In the genomic region with DNA sequence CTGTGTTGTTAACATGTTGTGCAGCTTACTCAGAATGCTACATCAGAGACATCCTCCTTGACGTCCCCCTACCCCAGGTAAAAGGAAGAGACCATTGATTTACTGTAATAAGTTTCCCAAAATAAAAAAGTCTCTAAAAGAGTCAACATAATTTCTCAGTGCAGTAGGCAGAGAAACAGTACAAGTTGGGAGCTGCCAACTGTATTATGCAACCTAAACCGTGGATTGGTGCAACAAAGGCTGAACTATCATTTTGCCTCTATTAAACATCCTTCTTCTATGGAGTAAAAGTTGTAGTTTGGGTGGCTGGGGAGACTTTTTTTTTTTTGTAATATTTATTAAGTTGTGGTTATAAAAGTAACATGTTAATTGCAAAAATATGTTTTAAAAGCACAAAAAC, we compare ENCODE assay signal across 21 cellular contexts.
DNase-seq lines count a peak whose midpoint lies in the region; ATAC-seq and TF ChIP-seq lines count a peak whose summit lies in the region.
"Had no signal": no experiment of that assay in that cellular context is flagged by ENCODE, and none has a peak within 500 bp of the region (broad histone marks: within the 10 kb centered on the region; RNA-seq: fewer than 3 reads in every experiment).

No MANE protein-coding gene starts in this region.

- peak; percentile 70 to 86 for ATAC-seq in gastrocnemius medialis
- no peak for ATAC-seq in HG02973 (IDR thresholded peaks at IDR 0.05; ENCODE audit: unreplicated experiment)
- ATAC-seq: activated T-helper 17 cell treated with anti-CD3 and anti-CD28 coated beads, Interleukin-2, amount 50 U/mL, for 72 hours; effector memory CD8-positive, alpha-beta T cell; lower lobe of right lung; naive thymus-derived CD4-positive, alpha-beta T cell; T-helper 17 cell had no signal

- no peaks in the 10 kb centered on the region for H3K27me3 Mint-ChIP-seq in glutamatergic neuron (ENCODE audit: unreplicated experiment)
- H3K27me3 Mint-ChIP-seq: activated B cell treated with CpG ODN at 0.5 μM for 24 hours; activated T-helper 17 cell treated with anti-CD3 and anti-CD28 coated beads, Interleukin-2, amount 50 U/mL, for 72 hours; effector memory CD8-positive, alpha-beta T cell; naive thymus-derived CD4-positive, alpha-beta T cell; T-helper 17 cell had no signal

- H2AFZ ChIP-seq in Karpas-422 (ENCODE audit: low read length) = no peak overlapping the region

- H3K27ac ChIP-seq in Karpas-422 (ENCODE audit: low read length) = peak overlapping the region; percentile 33; the same call in 1 of the 2 replicates
- H3K27ac ChIP-seq in SK-N-MC = peak overlapping the region; percentile 5; the same call in 1 of the 2 replicates
- H3K27ac ChIP-seq in gastrocnemius medialis = peak overlapping the region in 3 of 4 donors; percentile 24 to 29 (median 24)
- H3K27ac ChIP-seq: adrenal gland, lower lobe of right lung, thyroid gland had no signal

- H3K4me3 ChIP-seq in Karpas-422 (ENCODE audit: low read length) = no peak overlapping the region
- no peak overlapping the region for H3K4me3 ChIP-seq in SK-N-MC
- H3K4me3 ChIP-seq in gastrocnemius medialis = no peak overlapping the region
- H3K4me3 ChIP-seq: adrenal gland, lower lobe of right lung, thyroid gland had no signal

- H3K79me2 ChIP-seq in Karpas-422 (ENCODE audit: low read length) = peaks cover 28% of the 10 kb centered on the region

- H3K36me3 ChIP-seq in Karpas-422 (ENCODE audit: insufficient read depth, low read length) = peaks cover 37% of the 10 kb centered on the region
- H3K36me3 ChIP-seq in SK-N-MC (ENCODE audit: insufficient read depth, low read length) = no peaks in the 10 kb centered on the region
- no peaks in the 10 kb centered on the region for H3K36me3 ChIP-seq in gastrocnemius medialis
- H3K36me3 ChIP-seq: adrenal gland, lower lobe of right lung, thyroid gland had no signal

- TF ChIP-seq POLR2A in gastrocnemius medialis (IDR thresholded peaks at IDR 0.05) = no peak

- intact Hi-C loops in gastrocnemius medialis (cut with DNase I; ENCODE audit: low total_unique reads) = loop anchor here (5.0 to 10.0 kb wide), 2 partner anchors 207 to 629 kb away; a partner anchor contains a TSS

- TF ChIP-seq CTCF in gastrocnemius medialis (IDR thresholded peaks at IDR 0.05 in 4 of 5, conservative IDR thresholded peaks at IDR 0.05 in 1 of 5) = no peak
- TF ChIP-seq CTCF in glutamatergic neuron (IDR thresholded peaks at IDR 0.05; ENCODE audit: partially characterized antibody, unreplicated experiment) = no peak

- peaks cover 43% of the 10 kb centered on the region for H3K4me1 ChIP-seq in Karpas-422 (ENCODE audit: low read length)
- peaks cover 30 to 33% of the 10 kb centered on the region in 2 donors for H3K4me1 ChIP-seq in gastrocnemius medialis
- H3K4me1 ChIP-seq: adrenal gland, thyroid gland had no signal

- H3K9ac ChIP-seq in Karpas-422 (ENCODE audit: low read length) (no peak overlapping the region), SK-N-MC (ENCODE audit: insufficient read length) (no peak overlapping the region)

- no peaks in the 10 kb centered on the region for H3K9me2 ChIP-seq in Karpas-422 (replicated peaks; ENCODE audit: insufficient read depth, low read length)

- peaks cover 6% of the 10 kb centered on the region for H3K9me3 Mint-ChIP-seq in glutamatergic neuron (ENCODE audit: unreplicated experiment)
- H3K9me3 Mint-ChIP-seq: effector memory CD8-positive, alpha-beta T cell had no signal

- no peak overlapping the region for H3K27ac Mint-ChIP-seq in glutamatergic neuron (ENCODE audit: unreplicated experiment)
- H3K27ac Mint-ChIP-seq: activated B cell treated with CpG ODN at 0.5 μM for 24 hours; activated T-helper 17 cell treated with anti-CD3 and anti-CD28 coated beads, Interleukin-2, amount 50 U/mL, for 72 hours; effector memory CD8-positive, alpha-beta T cell; naive thymus-derived CD4-positive, alpha-beta T cell had no signal

- no peaks in the 10 kb centered on the region for H4K20me1 ChIP-seq in Karpas-422 (ENCODE audit: insufficient read depth, low read depth, low read length)

- peaks cover 3% of the 10 kb centered on the region for H3K4me1 Mint-ChIP-seq in glutamatergic neuron (ENCODE audit: low read depth, unreplicated experiment)
- H3K4me1 Mint-ChIP-seq: activated B cell treated with CpG ODN at 0.5 μM for 24 hours, T-helper 17 cell had no signal

- no peak overlapping the region for H3K4me2 ChIP-seq in Karpas-422 (ENCODE audit: low read depth, low read length, poor library complexity, severe bottlenecking)

- in situ Hi-C loops in gastrocnemius medialis (cut with MboI; ENCODE audit: low sequenced_read_pairs in 4 of 4) = no loop called here

- peaks cover 8% of the 10 kb centered on the region for H3K36me3 Mint-ChIP-seq in glutamatergic neuron (ENCODE audit: unreplicated experiment)

- DNase-seq in Karpas-422 (no peak), SK-N-MC (ENCODE audit: low read depth, low spot score) (no peak), fibroblast of peridontal ligament (ENCODE audit: extremely low read depth) (peak; percentile 75), gastrocnemius medialis (no peak), SK-N-DZ (ENCODE audit: low spot score) (no peak), glutamatergic neuron (no peak)
- DNase-seq: activated B cell treated with CpG ODN at 0.5 μM for 24 hours; activated CD8-positive, alpha-beta memory T cell treated with anti-CD3 and anti-CD28 coated beads for 24 hours; adrenal gland; C1 segment of cervical spinal cord; effector memory CD8-positive, alpha-beta T cell; GDM1; KBM-7; lower lobe of right lung; naive thymus-derived CD4-positive, alpha-beta T cell; NCI-H1417; NCI-H2171; T-helper 17 cell; thyroid gland had no signal

- H3K4me3 Mint-ChIP-seq in glutamatergic neuron (ENCODE audit: unreplicated experiment) = no peak overlapping the region
- H3K4me3 Mint-ChIP-seq: activated B cell treated with CpG ODN at 0.5 μM for 24 hours; activated T-helper 17 cell treated with anti-CD3 and anti-CD28 coated beads, Interleukin-2, amount 50 U/mL, for 72 hours; effector memory CD8-positive, alpha-beta T cell; naive thymus-derived CD4-positive, alpha-beta T cell; T-helper 17 cell had no signal

- H3K9me3 ChIP-seq in Karpas-422 (ENCODE audit: low read length) (peaks cover 8% of the 10 kb centered on the region), SK-N-MC (ENCODE audit: low read depth, low read length) (no peaks in the 10 kb centered on the region), gastrocnemius medialis (no peaks in the 10 kb centered on the region)
- H3K9me3 ChIP-seq: thyroid gland had no signal

- H3K27me3 ChIP-seq in Karpas-422 (ENCODE audit: low read length) (no peaks in the 10 kb centered on the region), gastrocnemius medialis (no peaks in the 10 kb centered on the region)
- H3K27me3 ChIP-seq: adrenal gland, thyroid gland had no signal
